ENCODE assay signal across 26 cellular contexts in the genomic region with DNA sequence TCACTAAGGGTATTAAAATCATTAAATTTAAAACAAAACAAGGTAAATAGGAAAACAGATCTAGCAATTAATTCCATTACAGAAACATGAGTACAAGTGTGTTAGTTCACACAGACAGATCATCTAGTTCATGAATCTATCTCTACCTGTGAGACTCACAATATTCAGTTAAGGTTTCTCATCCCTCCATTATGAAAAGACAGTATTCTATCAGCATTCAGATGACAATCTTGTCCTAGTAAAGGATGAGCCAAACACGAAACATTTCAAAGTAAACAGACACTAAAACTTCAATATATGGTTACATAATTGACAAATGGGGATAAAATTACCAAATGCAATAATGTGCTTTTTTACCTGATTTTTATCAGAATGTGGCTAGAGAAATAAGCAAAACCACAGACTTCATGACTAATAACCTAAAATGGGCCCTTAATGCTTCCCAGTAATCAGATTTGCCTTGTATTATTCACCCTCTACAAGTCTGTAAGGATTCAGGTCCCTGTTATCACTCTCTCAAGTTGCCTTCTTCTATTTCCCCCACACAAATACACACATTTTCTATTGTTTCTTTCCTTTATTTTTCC.
A peak's percentile ranks its signal among the peaks of the same experiment; 100 is the strongest.
DNase-seq lines count a peak whose midpoint lies in the region; ATAC-seq and TF ChIP-seq lines count a peak whose summit lies in the region.
"Had no signal": no experiment of that assay in that cellular context is flagged by ENCODE, and none has a peak within 500 bp of the region (broad histone marks: within the 10 kb centered on the region; RNA-seq: fewer than 3 reads in every experiment).

No MANE protein-coding gene starts in this region.

- in situ Hi-C loops in mammary epithelial cell (cut with MboI; ENCODE audit: low sequenced_read_pairs in 2 of 2): no loop called here

- H3K36me3 ChIP-seq in mammary epithelial cell (ENCODE audit: insufficient read depth, low read length) (peaks cover 8% of the 10 kb centered on the region), breast epithelium (no peaks in the 10 kb centered on the region), tibial nerve (no peaks in the 10 kb centered on the region)
- H3K36me3 ChIP-seq: neutrophil, upper lobe of right lung had no signal

- H2AFZ ChIP-seq in mammary epithelial cell (ENCODE audit: low read depth, low read length): no peak overlapping the region
- H2AFZ ChIP-seq: PC-9 had no signal

- H3K36me3 Mint-ChIP-seq in T-helper 17 cell (ENCODE audit: low read depth) (no peaks in the 10 kb centered on the region), type B pancreatic cell (no peaks in the 10 kb centered on the region)

- no peaks in the 10 kb centered on the region for H4K20me1 ChIP-seq in mammary epithelial cell (ENCODE audit: insufficient read depth, low read length)

- TF ChIP-seq CTCF in mammary epithelial cell (conservative IDR thresholded peaks at IDR 0.05 in 1 of 2, IDR thresholded peaks at IDR 0.05 in 1 of 2; ENCODE audit: extremely low read depth in 1 of 2, insufficient read depth in 1 of 2, low read depth in 1 of 2, low read length in 2 of 2) (no peak), breast epithelium (IDR thresholded peaks at IDR 0.05) (no peak), fibroblast of pulmonary artery (IDR thresholded peaks at IDR 0.05; ENCODE audit: low read length, missing control alignments) (no peak), type B pancreatic cell (conservative IDR thresholded peaks at IDR 0.05) (no peak), tibial nerve (IDR thresholded peaks at IDR 0.05) (no peak)

- H3K4me2 ChIP-seq in mammary epithelial cell (ENCODE audit: insufficient read depth, low read depth, low read length): no peak overlapping the region
- H3K4me2 ChIP-seq: PC-9 had no signal

- no peak for TF ChIP-seq EP300 in tibial nerve (IDR thresholded peaks at IDR 0.05)

- H3K27me3 Mint-ChIP-seq in T-helper 17 cell (no peaks in the 10 kb centered on the region), type B pancreatic cell (no peaks in the 10 kb centered on the region)
- H3K27me3 Mint-ChIP-seq: CD8-positive, alpha-beta memory T cell; dendritic cell treated with granulocyte-macrophage colony-stimulating factor and Interleukin-4, amounts not matched to agents 40 ng/mL and 50 ng/mL, for 4 days had no signal

- peak; percentile 38 for DNase-seq in mammary epithelial cell
- no peak for DNase-seq in breast epithelium (ENCODE audit: low spot score in 2 of 2)
- no peak for DNase-seq in T-helper 17 cell
- peak; percentile 30 for DNase-seq in fibroblast of pulmonary artery (ENCODE audit: low read depth)
- DNase-seq in type B pancreatic cell (ENCODE audit: extremely low spot score, unreplicated experiment): no peak
- no peak for DNase-seq in HuH-7.5 (ENCODE audit: low spot score)
- DNase-seq in tibial nerve (ENCODE audit: low spot score in 2 of 2): no peak
- DNase-seq in stimulated activated CD8-positive, alpha-beta memory T cell treated with anti-CD3 and anti-CD28 coated beads, Interleukin-4, amount 100 ng/mL, for 48 hours: no peak
- DNase-seq: activated CD4-positive, alpha-beta T cell treated with anti-CD3 and anti-CD28 coated beads for 4 hours; activated naive CD4-positive, alpha-beta T cell treated with Interleukin-2 at 50 U/mL for 16 hours; activated T-cell treated with anti-CD3 and anti-CD28 coated beads, Interleukin-2, amount 50 U/mL, for 4 hours; adrenal gland; CD8-positive, alpha-beta memory T cell; DMS53; glutamatergic neuron; MG63; NCI-H1417 treated with DMSO at 0.1 percent for 48 hours; NCI-H82; PC-9; SHP77 treated with DMSO at 0.1 percent for 48 hours; T-helper 2 cell; upper lobe of right lung had no signal

- dilution Hi-C loops in mammary epithelial cell (cut with HindIII; ENCODE audit: low sequenced_read_pairs): no loop called here

- no peaks in the 10 kb centered on the region for H3K9me3 ChIP-seq in mammary epithelial cell (replicated peaks; ENCODE audit: insufficient read depth, low read length)
- H3K9me3 ChIP-seq in breast epithelium: no peaks in the 10 kb centered on the region
- H3K9me3 ChIP-seq in T-helper 17 cell (ENCODE audit: control insufficient read depth, low read length, poor library complexity, severe bottlenecking): no peaks in the 10 kb centered on the region
- no peaks in the 10 kb centered on the region for H3K9me3 ChIP-seq in tibial nerve
- H3K9me3 ChIP-seq: adrenal gland, MG63, neutrophil, upper lobe of right lung had no signal

- no peak for ATAC-seq in T-helper 17 cell
- ATAC-seq: activated T-cell treated with anti-CD3 and anti-CD28 coated beads, Interleukin-2, amount 50 U/mL, for 4 hours; upper lobe of right lung had no signal

- no peaks in the 10 kb centered on the region for H3K9me3 Mint-ChIP-seq in type B pancreatic cell
- H3K9me3 Mint-ChIP-seq: activated T-cell treated with anti-CD3 and anti-CD28 coated beads, Interleukin-2, amount 50 U/mL, for 4 hours; CD8-positive, alpha-beta memory T cell; dendritic cell treated with granulocyte-macrophage colony-stimulating factor and Interleukin-4, amounts not matched to agents 40 ng/mL and 50 ng/mL, for 4 days had no signal

- H3K4me3 ChIP-seq in mammary epithelial cell (replicated peaks in 1 of 3; ENCODE audit: insufficient read depth in 1 of 3, low read depth in 2 of 3, low read length in 3 of 3) (no peak overlapping the region), breast epithelium (no peak overlapping the region), fibroblast of pulmonary artery (replicated peaks; ENCODE audit: low read depth, low read length) (no peak overlapping the region), tibial nerve (no peak overlapping the region)
- H3K4me3 ChIP-seq: adrenal gland, MG63, PC-9, skin epidermis, upper lobe of right lung had no signal

- TF ChIP-seq POLR2A in breast epithelium (IDR thresholded peaks at IDR 0.05) (no peak), tibial nerve (IDR thresholded peaks at IDR 0.05) (no peak)

- H3K27ac Mint-ChIP-seq in T-helper 17 cell: peak overlapping the region; percentile 93
- peak overlapping the region; percentile 32 for H3K27ac Mint-ChIP-seq in type B pancreatic cell
- H3K27ac Mint-ChIP-seq: CD8-positive, alpha-beta memory T cell; dendritic cell treated with granulocyte-macrophage colony-stimulating factor and Interleukin-4, amounts not matched to agents 40 ng/mL and 50 ng/mL, for 4 days had no signal

- peaks cover 24% of the 10 kb centered on the region for H3K4me1 Mint-ChIP-seq in T-helper 17 cell
- H3K4me1 Mint-ChIP-seq in type B pancreatic cell (ENCODE audit: unreplicated experiment): peaks cover 10% of the 10 kb centered on the region

- H3K4me3 Mint-ChIP-seq in T-helper 17 cell: no peak overlapping the region
- no peak overlapping the region for H3K4me3 Mint-ChIP-seq in type B pancreatic cell
- H3K4me3 Mint-ChIP-seq: activated T-cell treated with anti-CD3 and anti-CD28 coated beads, Interleukin-2, amount 50 U/mL, for 4 hours; CD8-positive, alpha-beta memory T cell; dendritic cell treated with granulocyte-macrophage colony-stimulating factor and Interleukin-4, amounts not matched to agents 40 ng/mL and 50 ng/mL, for 4 days had no signal

- peaks cover 79% of the 10 kb centered on the region for H3K79me2 ChIP-seq in mammary epithelial cell (ENCODE audit: insufficient read depth, low read length)

- H3K27ac ChIP-seq in mammary epithelial cell (ENCODE audit: insufficient read depth, low read depth, low read length) (no peak overlapping the region), breast epithelium (no peak overlapping the region), tibial nerve (no peak overlapping the region)
- H3K27ac ChIP-seq: 22Rv1, adrenal gland, PC-9, upper lobe of right lung had no signal

- H3K4me1 ChIP-seq in mammary epithelial cell (ENCODE audit: insufficient read depth, low read length) (peaks cover 4% of the 10 kb centered on the region), breast epithelium (no peaks in the 10 kb centered on the region), tibial nerve (peaks cover 0 to 13% (median 0%) of the 10 kb centered on the region in 4 donors)
- H3K4me1 ChIP-seq: adrenal gland, upper lobe of right lung had no signal

- BruUV-seq in mammary epithelial cell (replicated peaks; lab: Mats Ljungman, UMichigan): no TSS peak

- CTCF ChIA-PET in mammary epithelial cell (lab: Charles Lee; ENCODE audit: low non-redundant PET): interaction anchor here (0.6 kb wide), 1 partner anchor 245 kb away, joined by 5 read pairs; no protein-coding TSS in a partner anchor

- H3K27me3 ChIP-seq in mammary epithelial cell (ENCODE audit: insufficient read depth, low read length) (no peaks in the 10 kb centered on the region), breast epithelium (no peaks in the 10 kb centered on the region), tibial nerve (no peaks in the 10 kb centered on the region)
- H3K27me3 ChIP-seq: adrenal gland, MG63, neutrophil, upper lobe of right lung had no signal

- WGBS in mammary epithelial cell (ENCODE audit: low coverage, missing lambda C conversion rate): 69% methylated on average over 1 of the region's 1 CpG
- 0 to 80% methylated on average over 1 of the region's 1 CpG for WGBS in tibial nerve, 2 donors

- H3K9ac ChIP-seq in mammary epithelial cell (ENCODE audit: insufficient read depth, low read length): no peak overlapping the region

- intact Hi-C loops in mammary epithelial cell (cut with micrococcal nuclease) (no loop called here), breast epithelium (cut with DNase I; ENCODE audit: low total_unique reads) (no loop called here)

Comparison
In these comparisons a context has a peak if more than half of its experiments do, and no peak if none do; other contexts are left out.
1. DNase-seq: peak in mammary epithelial cell (single experiment) and fibroblast of pulmonary artery (single experiment); none in breast epithelium (0 of 2), T-helper 17 cell (0 of 3), type B pancreatic cell (single experiment), HuH-7.5 (single experiment), tibial nerve (0 of 2) and stimulated activated CD8-positive, alpha-beta memory T cell treated with anti-CD3 and anti-CD28 coated beads, Interleukin-4, amount 100 ng/mL, for 48 hours (single experiment).